9 cellular contexts compared by ENCODE assay signal in the genomic region with DNA sequence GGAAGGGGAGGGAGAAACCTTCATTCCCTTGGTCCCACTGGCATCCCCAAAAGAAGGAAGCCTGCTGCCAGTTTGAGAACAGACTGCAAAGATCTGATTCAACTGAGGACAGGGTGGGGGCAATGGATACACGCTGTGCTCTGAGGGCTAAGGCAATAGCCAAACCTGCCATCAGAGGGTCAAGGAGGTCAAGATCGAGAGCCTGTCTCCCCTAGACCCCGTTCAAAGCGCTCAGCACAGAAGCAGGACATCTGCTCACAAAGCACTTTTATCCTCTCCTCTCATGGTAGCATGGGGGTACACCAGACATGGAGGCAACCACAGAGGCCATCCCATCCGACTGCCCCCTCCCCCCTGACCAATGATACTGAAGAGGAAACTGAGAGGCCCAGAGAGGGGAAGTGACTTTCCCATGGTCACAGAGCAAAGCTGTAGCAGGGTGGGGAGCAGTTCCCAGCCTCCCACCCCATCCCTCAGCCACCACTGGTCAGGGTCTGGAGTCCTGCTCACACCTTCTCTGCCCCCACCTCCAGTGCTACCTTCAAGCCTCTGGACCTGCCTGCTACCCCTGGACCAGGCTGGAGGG. TPM values are rescaled to one million over a fixed set of nuclear protein-coding genes. Genes with fewer than 3 reads are reported as not detected.
DNase-seq lines count a peak whose midpoint lies in the region; ATAC-seq and TF ChIP-seq lines count a peak whose summit lies in the region.
"Had no signal": no experiment of that assay in that cellular context is flagged by ENCODE, and none has a peak within 500 bp of the region (broad histone marks: within the 10 kb centered on the region; RNA-seq: fewer than 3 reads in every experiment).

No MANE protein-coding gene starts in this region.

- H3K9me3 ChIP-seq in WERI-Rb-1 (ENCODE audit: severe bottlenecking): peaks cover 4% of the 10 kb centered on the region

- no peak for DNase-seq in GM06990 (ENCODE audit: extremely low read depth, insufficient read length)
- no peak for DNase-seq in WERI-Rb-1
- DNase-seq in left lobe of liver (ENCODE audit: low spot score): no peak
- DNase-seq in NCI-H2107 treated with DMSO at 0.1 percent for 48 hours (lab: John Stamatoyannopoulos, UW; ENCODE audit: unreplicated experiment): no peak
- no peak for DNase-seq in OCI-M2 (lab: John Stamatoyannopoulos, UW; ENCODE audit: unreplicated experiment)
- DNase-seq: DMS153 had no signal

- H3K27me3 ChIP-seq in ACC112 (ENCODE audit: insufficient read depth, low read length) (no peaks in the 10 kb centered on the region), GM06990 (replicated peaks; ENCODE audit: control insufficient read depth, insufficient read depth, low read length) (no peaks in the 10 kb centered on the region), WERI-Rb-1 (ENCODE audit: insufficient read depth, low read depth, severe bottlenecking) (no peaks in the 10 kb centered on the region)

- H3K4me3 ChIP-seq in ACC112 (ENCODE audit: low read depth, low read length) (0 out of 2 replicates have a peak overlapping the region, but pooled peaks have one; percentile 32), GM06990 (replicated peaks; ENCODE audit: low read depth, low read length) (peak overlapping the region; percentile 61; the same call in 1 of the 2 replicates), WERI-Rb-1 (ENCODE audit: low read depth, low read length) (no peak overlapping the region)

- H3K27ac ChIP-seq in ACC112 (ENCODE audit: low read depth, low read length) (peak overlapping the region; percentile 70), WERI-Rb-1 (peak overlapping the region; percentile 64)

- peaks cover 35% of the 10 kb centered on the region for H3K4me1 ChIP-seq in ACC112 (ENCODE audit: control insufficient read depth, insufficient read depth, low read length, unreplicated experiment)

- H3K36me3 ChIP-seq in ACC112 (ENCODE audit: insufficient read depth, low read length): no peaks in the 10 kb centered on the region
- H3K36me3 ChIP-seq in GM06990 (ENCODE audit: control insufficient read depth, insufficient read depth, low read length): peaks cover 19% of the 10 kb centered on the region
- no peaks in the 10 kb centered on the region for H3K36me3 ChIP-seq in WERI-Rb-1

- ATAC-seq in left lobe of liver: peak; percentile 16
- no peak for ATAC-seq in GM21825 (IDR thresholded peaks at IDR 0.05; ENCODE audit: unreplicated experiment)
- no peak for ATAC-seq in GM19035 (IDR thresholded peaks at IDR 0.05; ENCODE audit: unreplicated experiment)

- H3K79me2 ChIP-seq in ACC112 (ENCODE audit: control insufficient read depth, insufficient read depth, low read length, unreplicated experiment): no peaks in the 10 kb centered on the region

- H2AFZ ChIP-seq in ACC112 (ENCODE audit: low read length, unreplicated experiment): no peak overlapping the region

- no peak for TF ChIP-seq CTCF in GM06990 (IDR thresholded peaks at IDR 0.05; ENCODE audit: insufficient read depth, low read length, poor library complexity, severe bottlenecking)
- no peak for TF ChIP-seq CTCF in WERI-Rb-1 (IDR thresholded peaks at IDR 0.05; ENCODE audit: low read depth, low read length)

RNA-seq across cellular contexts. Expression of gene POU2F2, which starts 11.1 kb away (rescaled TPM):
- 0.83 TPM for total RNA-seq in left lobe of liver

RNA-seq across cellular contexts. Expression of gene ZNF574, which starts 45.2 kb away (rescaled TPM):
- 5.4 TPM for total RNA-seq in left lobe of liver

RNA-seq across cellular contexts. Expression of gene GRIK5, which starts 51.1 kb away (rescaled TPM):
- 0.25 TPM for total RNA-seq in left lobe of liver
